11 cellular contexts compared by ENCODE assay signal in genomic region chr2:20604957-20605381, GRCh38. TPM values are rescaled to one million over a fixed set of nuclear protein-coding genes. Genes with fewer than 3 reads are reported as not detected.
A peak's percentile ranks its signal among the peaks of the same experiment; 100 is the strongest.
DNase-seq lines count a peak whose midpoint lies in the region; ATAC-seq and TF ChIP-seq lines count a peak whose summit lies in the region.
"Had no signal": no experiment of that assay in that cellular context is flagged by ENCODE, and none has a peak within 500 bp of the region (broad histone marks: within the 10 kb centered on the region; RNA-seq: fewer than 3 reads in every experiment).

No MANE protein-coding gene starts in this region.

- no peaks in the 10 kb centered on the region for H3K9me3 ChIP-seq in PC-3 (ENCODE audit: low read length)
- H3K9me3 ChIP-seq in suprapubic skin = peaks cover 3% of the 10 kb centered on the region

- peaks cover 6% of the 10 kb centered on the region for H3K9me3 Mint-ChIP-seq in activated T-helper 17 cell treated with anti-CD3 and anti-CD28 coated beads, Interleukin-2, amount 50 U/mL, for 72 hours

- no peak for ATAC-seq in PC-3
- no peak for ATAC-seq in activated T-helper 17 cell treated with anti-CD3 and anti-CD28 coated beads, Interleukin-2, amount 50 U/mL, for 72 hours (replicated peaks)

- no TSS peak for BruUV-seq in PC-3 (replicated peaks; lab: Mats Ljungman, UMichigan)

- no peak overlapping the region for H3K27ac Mint-ChIP-seq in activated T-helper 17 cell treated with anti-CD3 and anti-CD28 coated beads, Interleukin-2, amount 50 U/mL, for 72 hours

- intact Hi-C loops in PC-3 (cut with micrococcal nuclease) = no loop called here

- H3K4me1 ChIP-seq in PC-3 (ENCODE audit: insufficient read depth, low read length) = peaks cover 20% of the 10 kb centered on the region
- peaks cover 40% of the 10 kb centered on the region for H3K4me1 ChIP-seq in suprapubic skin

- no peaks in the 10 kb centered on the region for H3K27me3 Mint-ChIP-seq in activated T-helper 17 cell treated with anti-CD3 and anti-CD28 coated beads, Interleukin-2, amount 50 U/mL, for 72 hours

- no peaks in the 10 kb centered on the region for H3K27me3 ChIP-seq in PC-3 (ENCODE audit: low read length)
- no peaks in the 10 kb centered on the region for H3K27me3 ChIP-seq in suprapubic skin
- H3K27me3 ChIP-seq: cardiac muscle cell had no signal

- WGBS in suprapubic skin = 33% methylated on average over 4 of the region's 4 CpGs

- no peaks in the 10 kb centered on the region for H3K36me3 Mint-ChIP-seq in activated T-helper 17 cell treated with anti-CD3 and anti-CD28 coated beads, Interleukin-2, amount 50 U/mL, for 72 hours (ENCODE audit: low read depth)

- H3K4me3 ChIP-seq in PC-3 (ENCODE audit: low read length) (no peak overlapping the region), suprapubic skin (no peak overlapping the region)
- H3K4me3 ChIP-seq: cardiac muscle cell had no signal

- H3K27ac ChIP-seq in PC-3 (ENCODE audit: low read length) (no peak overlapping the region), epithelial cell of prostate (peak overlapping the region; percentile 8), suprapubic skin (peak overlapping the region; percentile 64)
- H3K27ac ChIP-seq: cardiac muscle cell had no signal

- H3K36me3 ChIP-seq in PC-3 (ENCODE audit: low read depth, low read length) (no peaks in the 10 kb centered on the region), suprapubic skin (no peaks in the 10 kb centered on the region)
- H3K36me3 ChIP-seq: cardiac muscle cell had no signal

- DNase-seq in PC-3 = peak; percentile 35
- DNase-seq in epithelial cell of prostate (ENCODE audit: low read depth, low spot score) = no peak
- peak; percentile 50 for DNase-seq in midbrain (lab: John Stamatoyannopoulos, UW)
- peak; percentile 64 to 72 for DNase-seq in suprapubic skin (ENCODE audit: low spot score in 2 of 2)
- DNase-seq in DMS53 treated with DMSO at 0.1 percent for 48 hours (lab: John Stamatoyannopoulos, UW; ENCODE audit: unreplicated experiment) = no peak
- DNase-seq in effector CD8-positive, alpha-beta T cell (lab: John Stamatoyannopoulos, UW) = no peak
- no peak for DNase-seq in activated CD8-positive, alpha-beta memory T cell treated with anti-CD3 and anti-CD28 coated beads, Interleukin-2, amount 50 U/mL, for 48 hours
- DNase-seq: activated CD4-positive, alpha-beta T cell treated with anti-CD3 and anti-CD28 coated beads, Interleukin-2, amount 50 U/mL, for 4 hours; SHP77 treated with DMSO at 0.1 percent for 48 hours had no signal

- no peak overlapping the region for H3K4me2 ChIP-seq in PC-3 (ENCODE audit: low read length)

- CTCF ChIA-PET in PC-3 (lab: Charles Lee) = no interaction called here

- H3K4me1 Mint-ChIP-seq in activated T-helper 17 cell treated with anti-CD3 and anti-CD28 coated beads, Interleukin-2, amount 50 U/mL, for 72 hours = no peaks in the 10 kb centered on the region

- H2AFZ ChIP-seq in PC-3 (ENCODE audit: low read length) = no peak overlapping the region

- TF ChIP-seq EP300 in suprapubic skin (IDR thresholded peaks at IDR 0.05) = no peak

- no peaks in the 10 kb centered on the region for H3K79me2 ChIP-seq in PC-3 (ENCODE audit: low read length)

- TF ChIP-seq CTCF in PC-3 (conservative IDR thresholded peaks at IDR 0.05; ENCODE audit: low read depth, low read length) = no peak
- no peak for TF ChIP-seq CTCF in suprapubic skin (IDR thresholded peaks at IDR 0.05)

- H4K20me1 ChIP-seq in PC-3 (ENCODE audit: low read length) = no peaks in the 10 kb centered on the region

- no peaks in the 10 kb centered on the region for H3K9me2 ChIP-seq in PC-3 (replicated peaks; ENCODE audit: low read length)

- H3F3A ChIP-seq in PC-3 (ENCODE audit: low read length, unreplicated experiment) = no peaks in the 10 kb centered on the region

- POLR2A ChIA-PET in PC-3 (lab: Charles Lee; ENCODE audit: unreplicated experiment) = no interaction called here

- TF ChIP-seq POLR2A in suprapubic skin (IDR thresholded peaks at IDR 0.05) = no peak

- H3K9ac ChIP-seq in PC-3 (ENCODE audit: low read length) = no peak overlapping the region

- no peak overlapping the region for H3K4me3 Mint-ChIP-seq in activated T-helper 17 cell treated with anti-CD3 and anti-CD28 coated beads, Interleukin-2, amount 50 U/mL, for 72 hours

RNA-seq across cellular contexts. Expression of gene HS1BP3, which starts 45.9 kb away (rescaled TPM):
- total RNA-seq in PC-3 (2014; rRNA removed) (17.8 and 19.6 TPM in 2 replicates), suprapubic skin (10 to 100 TPM; 23.3 to 38.2 (median 34.2) TPM)
- total RNA-seq in activated T-helper 17 cell treated with anti-CD3 and anti-CD28 coated beads, Interleukin-2, amount 50 U/mL, for 72 hours = 10 to 100 TPM in 1 of 2 donors, 1 to 10 TPM in 1; 8.9 to 10.7 TPM

Comparison
In these comparisons a context has a peak if more than half of its experiments do, and no peak if none do; other contexts are left out.
1. DNase-seq: peak in PC-3 (single experiment), midbrain (single experiment) and suprapubic skin (2 of 2); none in epithelial cell of prostate (single experiment), DMS53 treated with DMSO at 0.1 percent for 48 hours (single experiment), effector CD8-positive, alpha-beta T cell (single experiment) and activated CD8-positive, alpha-beta memory T cell treated with anti-CD3 and anti-CD28 coated beads, Interleukin-2, amount 50 U/mL, for 48 hours (single experiment).